Comparison of ENCODE assay signal across 8 cellular contexts in genomic region chr4:44493924-44494323, GRCh38. TPM values are rescaled to one million over a fixed set of nuclear protein-coding genes. Genes with fewer than 3 reads are reported as not detected.
DNase-seq lines count a peak whose midpoint lies in the region; ATAC-seq and TF ChIP-seq lines count a peak whose summit lies in the region.
"Had no signal": no experiment of that assay in that cellular context is flagged by ENCODE, and none has a peak within 500 bp of the region (broad histone marks: within the 10 kb centered on the region; RNA-seq: fewer than 3 reads in every experiment).

No MANE protein-coding gene starts in this region.

- POLR2A ChIA-PET in naive thymus-derived CD8-positive, alpha-beta T cell (lab: Charles Lee), result no interaction called here

- H3K4me1 Mint-ChIP-seq in chondrocyte (ENCODE audit: low read depth), result no peaks in the 10 kb centered on the region
- no peaks in the 10 kb centered on the region for H3K4me1 Mint-ChIP-seq in naive thymus-derived CD8-positive, alpha-beta T cell

- H3K27me3 Mint-ChIP-seq in chondrocyte (ENCODE audit: low read depth), result no peaks in the 10 kb centered on the region
- peaks cover 0 to 2% (median 0%) of the 10 kb centered on the region in 5 donors for H3K27me3 Mint-ChIP-seq in naive thymus-derived CD8-positive, alpha-beta T cell

- peak; percentile 65 for TF ChIP-seq CTCF in chondrocyte (IDR thresholded peaks at IDR 0.05)

- no peak overlapping the region for H3K27ac Mint-ChIP-seq in chondrocyte (ENCODE audit: unreplicated experiment)
- H3K27ac Mint-ChIP-seq in naive thymus-derived CD8-positive, alpha-beta T cell, result no peak overlapping the region
- H3K27ac Mint-ChIP-seq: T-helper 1 cell treated with Interleukin-12 subunit alpha and Interleukin-12 subunit beta and Interleukin-4 antibody, amounts not matched to agents 30 μg/mL and 1 μg/mL, for 36 hours had no signal

- peaks cover 9% of the 10 kb centered on the region for H3K9me3 Mint-ChIP-seq in chondrocyte (ENCODE audit: low read depth)
- peaks cover 0 to 2% (median 0%) of the 10 kb centered on the region in 9 donors for H3K9me3 Mint-ChIP-seq in naive thymus-derived CD8-positive, alpha-beta T cell
- H3K9me3 Mint-ChIP-seq: T-helper 1 cell treated with Interleukin-12 subunit alpha and Interleukin-12 subunit beta and Interleukin-4 antibody, amounts not matched to agents 30 μg/mL and 1 μg/mL, for 36 hours had no signal

- ATAC-seq in GM18868 (IDR thresholded peaks at IDR 0.05; ENCODE audit: unreplicated experiment), result peak; percentile 82
- no peak for ATAC-seq in naive thymus-derived CD8-positive, alpha-beta T cell

- H3K4me3 ChIP-seq in Jurkat, Clone E6-1 (ENCODE audit: low read length), result no peak overlapping the region

- no peaks in the 10 kb centered on the region for H3K36me3 Mint-ChIP-seq in chondrocyte (ENCODE audit: low read depth)
- no peaks in the 10 kb centered on the region for H3K36me3 Mint-ChIP-seq in naive thymus-derived CD8-positive, alpha-beta T cell

- DNase-seq in Jurkat, Clone E6-1 (ENCODE audit: low read depth, low spot score), result peak; percentile 28
- DNase-seq in chondrocyte (ENCODE audit: low spot score), result no peak
- DNase-seq in putamen (ENCODE audit: low spot score), result peak; percentile 2
- DNase-seq in naive thymus-derived CD8-positive, alpha-beta T cell, result no peak
- DNase-seq in CD1c-positive myeloid dendritic cell (ENCODE audit: extremely low spot score), result no peak
- DNase-seq in activated gamma-delta T cell (lab: John Stamatoyannopoulos, UW), result no peak

- H3K4me3 Mint-ChIP-seq in chondrocyte (ENCODE audit: unreplicated experiment), result no peak overlapping the region
- H3K4me3 Mint-ChIP-seq in naive thymus-derived CD8-positive, alpha-beta T cell, result no peak overlapping the region
- H3K4me3 Mint-ChIP-seq: T-helper 1 cell treated with Interleukin-12 subunit alpha and Interleukin-12 subunit beta and Interleukin-4 antibody, amounts not matched to agents 30 μg/mL and 1 μg/mL, for 36 hours had no signal

RNA-seq across cellular contexts. Expression of gene KCTD8, which starts 45.3 kb away (rescaled TPM):
- not detected for polyA plus RNA-seq in Jurkat, Clone E6-1 (2012; ENCODE audit: insufficient read depth, insufficient read length)
- not detected in 3 replicates for total RNA-seq in chondrocyte
- not detected for total RNA-seq in naive thymus-derived CD8-positive, alpha-beta T cell
- not detected for polyA plus RNA-seq in naive thymus-derived CD8-positive, alpha-beta T cell

Comparison
In these comparisons a context has a peak if more than half of its experiments do, and no peak if none do; other contexts are left out.
1. DNase-seq: peak in Jurkat, Clone E6-1 (single experiment) and putamen (single experiment); none in chondrocyte (single experiment), naive thymus-derived CD8-positive, alpha-beta T cell (0 of 10), CD1c-positive myeloid dendritic cell (single experiment) and activated gamma-delta T cell (single experiment).